ENCODE assay signal across 9 cellular contexts in the genomic region with DNA sequence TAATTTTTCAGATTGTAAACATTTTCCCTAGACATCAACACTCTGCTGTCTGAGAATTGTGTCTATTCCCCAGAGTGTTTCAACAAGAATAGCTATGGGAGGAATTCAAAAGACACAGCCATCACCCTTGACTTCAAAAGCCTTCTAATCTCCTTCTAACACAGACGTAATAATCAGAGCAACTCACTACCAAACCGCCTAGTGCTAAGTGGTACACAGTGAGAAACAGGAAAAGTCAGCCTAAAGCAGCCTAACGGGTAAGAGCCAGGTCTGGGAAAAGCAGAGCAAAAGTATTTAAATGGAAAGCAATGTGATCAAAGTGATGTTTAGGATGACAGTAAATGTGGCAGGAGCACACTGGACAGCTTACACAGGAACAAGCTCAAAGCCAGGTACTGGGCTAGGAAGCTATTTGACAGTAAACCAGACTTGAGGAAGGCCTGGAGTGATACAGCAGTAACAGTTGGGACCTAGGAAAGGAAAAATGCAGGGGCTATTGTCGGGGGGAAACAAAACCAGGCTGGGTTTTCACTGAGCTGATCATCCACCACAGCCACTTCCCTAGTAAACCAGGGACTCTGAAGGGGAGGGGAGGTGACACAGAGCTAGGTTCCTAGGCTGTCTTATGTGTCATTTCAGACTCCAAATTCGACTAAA. TPM values are rescaled to one million over a fixed set of nuclear protein-coding genes. Genes with fewer than 3 reads are reported as not detected.
DNase-seq lines count a peak whose midpoint lies in the region; ATAC-seq and TF ChIP-seq lines count a peak whose summit lies in the region.
"Had no signal": no experiment of that assay in that cellular context is flagged by ENCODE, and none has a peak within 500 bp of the region (broad histone marks: within the 10 kb centered on the region; RNA-seq: fewer than 3 reads in every experiment).

No MANE protein-coding gene starts in this region.

- H3K9me3 ChIP-seq in esophagus muscularis mucosa, result no peaks in the 10 kb centered on the region
- no peaks in the 10 kb centered on the region for H3K9me3 ChIP-seq in parathyroid adenoma (ENCODE audit: control insufficient read depth, low read length)

- H3K36me3 ChIP-seq in esophagus muscularis mucosa (peaks cover 0 to 35% (median 18%) of the 10 kb centered on the region in 4 donors), parathyroid adenoma (ENCODE audit: control insufficient read depth, insufficient read depth, low read length) (no peaks in the 10 kb centered on the region)

- H3K79me2 ChIP-seq in parathyroid adenoma, result peaks cover 34% of the 10 kb centered on the region

- no peak for TF ChIP-seq EP300 in esophagus muscularis mucosa (IDR thresholded peaks at IDR 0.05)

- H2AFZ ChIP-seq in parathyroid adenoma, result peak overlapping the region; percentile 48

- POLR2A ChIA-PET in RWPE1 (lab: Yijun Ruan, JAX; ENCODE audit: low non-redundant PET), result no interaction called here

- TF ChIP-seq CTCF in RWPE1 (conservative IDR thresholded peaks at IDR 0.05; ENCODE audit: low read depth) (no peak), esophagus muscularis mucosa (IDR thresholded peaks at IDR 0.05) (no peak), parathyroid adenoma (IDR thresholded peaks at IDR 0.05) (no peak)

- H3K4me3 ChIP-seq in esophagus muscularis mucosa (peak overlapping the region in 3 of 4 donors; percentile 10 to 27 (median 20)), parathyroid adenoma (ENCODE audit: low read depth, low read length) (peak overlapping the region; percentile 5)

- ATAC-seq in HG02885 (IDR thresholded peaks at IDR 0.05; ENCODE audit: poor library complexity, unreplicated experiment) (no peak), GM19324 (IDR thresholded peaks at IDR 0.05; ENCODE audit: low FRiP score, unreplicated experiment) (no peak)

- 19% methylated on average over 5 of the region's 5 CpGs for whole genome bisulfite sequencing in esophagus muscularis mucosa

- H3K9ac ChIP-seq in parathyroid adenoma, result no peak overlapping the region

- CTCF ChIA-PET in RWPE1 (lab: Yijun Ruan, JAX), result interaction anchor here (0.6 to 1.2 kb wide), 2 partner anchors 28 to 249 kb away, joined by 5 to 6 read pairs; no protein-coding TSS in a partner anchor

- intact Hi-C loops in esophagus muscularis mucosa (cut with DNase I), result no loop called here

- peak; percentile 35 for DNase-seq in CD1c-positive myeloid dendritic cell (ENCODE audit: extremely low spot score)
- DNase-seq in RWPE1 (ENCODE audit: low spot score), result no peak
- DNase-seq in esophagus muscularis mucosa (ENCODE audit: extremely low spot score), result peak; percentile 70
- DNase-seq in COLO668 (lab: John Stamatoyannopoulos, UW; ENCODE audit: unreplicated experiment), result no peak
- no peak for DNase-seq in SIG-M5 treated with dmso at 0.1 percent for 504 hours (lab: John Stamatoyannopoulos, UW; ENCODE audit: unreplicated experiment)
- DNase-seq: activated CD4-positive, alpha-beta T cell treated with anti-CD3 and anti-CD28 coated beads for 4 hours had no signal

- TF ChIP-seq POLR2A in esophagus muscularis mucosa (IDR thresholded peaks at IDR 0.05; ENCODE audit: low read depth), result no peak

- H3K27me3 ChIP-seq in esophagus muscularis mucosa, result no peaks in the 10 kb centered on the region
- H3K27me3 ChIP-seq in parathyroid adenoma (ENCODE audit: control insufficient read depth, insufficient read depth, low read length), result no peaks in the 10 kb centered on the region

- peaks cover 67 to 98% (median 96%) of the 10 kb centered on the region in 4 donors for H3K4me1 ChIP-seq in esophagus muscularis mucosa
- peaks cover 67% of the 10 kb centered on the region for H3K4me1 ChIP-seq in parathyroid adenoma

- H3K27ac ChIP-seq in RWPE1 (peak overlapping the region; percentile 77), esophagus muscularis mucosa (replicated peaks in 1 of 4) (peak overlapping the region; percentile 94 to 95 (median 94)), parathyroid adenoma (peak overlapping the region; percentile 92)

- H3K4me2 ChIP-seq in parathyroid adenoma (ENCODE audit: low read length), result peak overlapping the region; percentile 55

RNA-seq across cellular contexts. Expression of gene CORO1C, which starts 29.4 kb away (rescaled TPM):
- total RNA-seq in esophagus muscularis mucosa, result 100 to 1,000 TPM; 221 to 441 (median 315) TPM

Comparison
In these comparisons a context has a peak if more than half of its experiments do, and no peak if none do; other contexts are left out.
1. DNase-seq: peak in CD1c-positive myeloid dendritic cell (single experiment) and esophagus muscularis mucosa (single experiment); none in RWPE1 (single experiment), COLO668 (single experiment) and SIG-M5 treated with dmso at 0.1 percent for 504 hours (single experiment).
2. Peak in every context shown above with its lines, with median percentiles within 50 percentile points of each other: H3K27ac ChIP-seq.